ENCODE assay signal across 9 cellular contexts in genomic region chr5:95808013-95808685, GRCh38. TPM values are rescaled to one million over a fixed set of nuclear protein-coding genes. Genes with fewer than 3 reads are reported as not detected.
A peak's percentile ranks its signal among the peaks of the same experiment; 100 is the strongest.
DNase-seq lines count a peak whose midpoint lies in the region; ATAC-seq and TF ChIP-seq lines count a peak whose summit lies in the region.
"Had no signal": no experiment of that assay in that cellular context is flagged by ENCODE, and none has a peak within 500 bp of the region (broad histone marks: within the 10 kb centered on the region; RNA-seq: fewer than 3 reads in every experiment).

No MANE protein-coding gene starts in this region.

- H3K4me1 Mint-ChIP-seq in CD14-positive monocyte (peaks cover 51% of the 10 kb centered on the region), natural killer cell (peaks cover 53 to 57% of the 10 kb centered on the region in 2 donors)
- H3K4me1 Mint-ChIP-seq in activated naive CD8-positive, alpha-beta T cell treated with anti-CD3 and anti-CD28 coated beads, Interleukin-2, amount 50 U/mL, for 24 hours: peaks cover 52% of the 10 kb centered on the region

- H3K27me3 Mint-ChIP-seq in CD14-positive monocyte (ENCODE audit: low read depth in 3 of 3): peaks cover 0 to 2% (median 0%) of the 10 kb centered on the region in 3 donors
- no peaks in the 10 kb centered on the region for H3K27me3 Mint-ChIP-seq in activated naive CD8-positive, alpha-beta T cell treated with anti-CD3 and anti-CD28 coated beads, Interleukin-2, amount 50 U/mL, for 24 hours
- H3K27me3 Mint-ChIP-seq in natural killer cell (ENCODE audit: low read depth in 2 of 2): no peaks in the 10 kb centered on the region

- H3K4me3 Mint-ChIP-seq in CD14-positive monocyte: peak overlapping the region; percentile 29 to 65
- peak overlapping the region; percentile 47 for H3K4me3 Mint-ChIP-seq in activated naive CD8-positive, alpha-beta T cell treated with anti-CD3 and anti-CD28 coated beads, Interleukin-2, amount 50 U/mL, for 24 hours
- peak overlapping the region; percentile 77 for H3K4me3 Mint-ChIP-seq in natural killer cell

- peak; percentile 3 for ATAC-seq in GM21825 (IDR thresholded peaks at IDR 0.05; ENCODE audit: unreplicated experiment)
- no peak for ATAC-seq in activated naive CD8-positive, alpha-beta T cell treated with anti-CD3 and anti-CD28 coated beads, Interleukin-2, amount 50 U/mL, for 24 hours
- ATAC-seq in natural killer cell: no peak
- ATAC-seq in HG03469 (IDR thresholded peaks at IDR 0.05; ENCODE audit: unreplicated experiment): no peak
- ATAC-seq in HG03025 (IDR thresholded peaks at IDR 0.05; ENCODE audit: low FRiP score, unreplicated experiment): no peak

- no peak for TF ChIP-seq CTCF in CD14-positive monocyte (IDR thresholded peaks at IDR 0.05)
- TF ChIP-seq CTCF in natural killer cell (IDR thresholded peaks at IDR 0.05): no peak

- peaks cover 37 to 86% of the 10 kb centered on the region in 2 donors for H3K36me3 Mint-ChIP-seq in CD14-positive monocyte
- H3K36me3 Mint-ChIP-seq in activated naive CD8-positive, alpha-beta T cell treated with anti-CD3 and anti-CD28 coated beads, Interleukin-2, amount 50 U/mL, for 24 hours (ENCODE audit: low read depth): no peaks in the 10 kb centered on the region
- peaks cover under 1% of the 10 kb centered on the region for H3K36me3 Mint-ChIP-seq in natural killer cell

- H3K9me3 Mint-ChIP-seq in CD14-positive monocyte (peaks cover 2 to 10% (median 7%) of the 10 kb centered on the region in 7 donors), natural killer cell (peaks cover 0 to 3% of the 10 kb centered on the region in 2 donors)
- H3K9me3 Mint-ChIP-seq in activated naive CD8-positive, alpha-beta T cell treated with anti-CD3 and anti-CD28 coated beads, Interleukin-2, amount 50 U/mL, for 24 hours: no peaks in the 10 kb centered on the region

- peak overlapping the region; percentile 85 to 94 (median 92) for H3K27ac Mint-ChIP-seq in CD14-positive monocyte
- H3K27ac Mint-ChIP-seq in activated naive CD8-positive, alpha-beta T cell treated with anti-CD3 and anti-CD28 coated beads, Interleukin-2, amount 50 U/mL, for 24 hours: peak overlapping the region; percentile 67
- H3K27ac Mint-ChIP-seq in natural killer cell: peak overlapping the region; percentile 81 to 94

- intact Hi-C loops in CD14-positive monocyte (cut with micrococcal nuclease) (loop anchor here in 1 of 2 donors (5.0 kb wide), 1 partner anchor 34 kb away; no protein-coding TSS in a partner anchor), natural killer cell (cut with micrococcal nuclease) (loop anchor here (2.0 kb wide), 3 partner anchors 15 to 39 kb away; partner anchors contain the start of gene GLRX)

- no peak for DNase-seq in CD14-positive monocyte (ENCODE audit: low spot score)
- no peak for DNase-seq in activated naive CD8-positive, alpha-beta T cell treated with anti-CD3 and anti-CD28 coated beads, Interleukin-2, amount 50 U/mL, for 24 hours
- DNase-seq in natural killer cell: no peak
- DNase-seq in stimulated activated CD4-positive, alpha-beta T cell treated with anti-CD3 and anti-CD28 coated beads, Interleukin-2, amount 100 ng/mL, for 24 hours: no peak
- DNase-seq in kidney tubule cell (ENCODE audit: low spot score): no peak
- DNase-seq: NCI-H146 had no signal

RNA-seq across cellular contexts. Expression of gene GLRX, which starts 14.4 kb away (rescaled TPM):
- 100 to 1,000 TPM; 555 to 603 TPM for polyA plus RNA-seq in CD14-positive monocyte
- total RNA-seq in natural killer cell: 100 to 1,000 TPM in 1 of 3 donors, 10 to 100 TPM in 2; 59.2 to 102 (median 62.5) TPM
